In the genomic region with DNA sequence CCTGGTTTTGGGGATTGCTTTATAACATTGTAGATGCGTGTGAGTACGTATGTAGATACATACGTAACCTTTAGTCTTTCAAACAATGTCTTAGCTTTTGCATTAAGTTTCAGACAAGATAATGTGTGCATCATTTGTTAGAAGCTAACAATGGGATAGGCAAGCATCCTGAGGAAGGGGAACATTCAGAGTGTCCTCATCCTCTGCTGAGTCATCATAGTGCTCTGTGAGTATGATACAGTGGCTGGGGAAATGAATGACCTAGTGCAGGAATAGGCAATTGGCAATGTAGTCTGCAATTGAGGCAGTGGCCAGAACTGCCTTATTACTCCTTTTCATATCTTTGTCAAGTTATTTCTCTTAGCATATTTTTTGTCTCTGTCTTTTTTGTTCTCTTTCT, we compare ENCODE assay signal across 15 cellular contexts. TPM values are rescaled to one million over a fixed set of nuclear protein-coding genes. Genes with fewer than 3 reads are reported as not detected.
DNase-seq lines count a peak whose midpoint lies in the region; FAIRE-seq and TF ChIP-seq lines count a peak whose summit lies in the region.
"Had no signal": no experiment of that assay in that cellular context is flagged by ENCODE, and none has a peak within 500 bp of the region (broad histone marks: within the 10 kb centered on the region; RNA-seq: fewer than 3 reads in every experiment).

No MANE protein-coding gene starts in this region.

- H2AK5ac ChIP-seq in mesenchymal stem cell (ENCODE audit: low read length, severe bottlenecking): no peak overlapping the region

- CTCF ChIA-PET in endothelial cell of umbilical vein (lab: Charles Lee): interaction anchor here (0.8 to 2.3 kb wide), 4 partner anchors 16 to 150 kb away, joined by 3 to 9 read pairs (median 4); partner anchors contain the start of gene HERC3
- CTCF ChIA-PET in CD4-positive, alpha-beta memory T cell (lab: Charles Lee; ENCODE audit: partially characterized antibody): interaction anchor here (1.3 kb wide), 1 partner anchor 151 kb away, joined by 5 read pairs; no protein-coding TSS in a partner anchor

- H3K4me1 Mint-ChIP-seq in CD4-positive, alpha-beta memory T cell: peaks cover 0 to 3% (median under 1%) of the 10 kb centered on the region in 4 donors

- H3K4me3 Mint-ChIP-seq in CD4-positive, alpha-beta memory T cell: no peak overlapping the region
- H3K4me3 Mint-ChIP-seq: central memory CD8-positive, alpha-beta T cell; T-helper 1 cell treated with Interleukin-12 subunit alpha and Interleukin-12 subunit beta and Interleukin-4 antibody, amounts not matched to agents 30 μg/mL and 1 μg/mL, for 36 hours had no signal

- no peak overlapping the region for H4K91ac ChIP-seq in mesenchymal stem cell (ENCODE audit: low read length)

- dilution Hi-C loops in endothelial cell of umbilical vein (cut with MboI; ENCODE audit: extremely low pct_ligation_motif_present, low sequenced_read_pairs): no loop called here

- no peak overlapping the region for H3K4me2 ChIP-seq in endothelial cell of umbilical vein (ENCODE audit: insufficient read depth, low read length)
- H3K4me2 ChIP-seq in mesenchymal stem cell (ENCODE audit: low read length, poor library complexity, severe bottlenecking): no peak overlapping the region

- no peak overlapping the region for H2BK120ac ChIP-seq in mesenchymal stem cell (ENCODE audit: low read depth, low read length)

- no peak overlapping the region for H2BK15ac ChIP-seq in mesenchymal stem cell (ENCODE audit: low read depth, poor library complexity, severe bottlenecking)

- no peak for TF ChIP-seq POLR2A in endothelial cell of umbilical vein (IDR thresholded peaks at IDR 0.05; ENCODE audit: low read depth, low read length)

- no peaks in the 10 kb centered on the region for H3K27me3 Mint-ChIP-seq in CD4-positive, alpha-beta memory T cell
- H3K27me3 Mint-ChIP-seq: central memory CD8-positive, alpha-beta T cell had no signal

- H3K4me3 ChIP-seq in endothelial cell of umbilical vein (replicated peaks in 1 of 3; ENCODE audit: insufficient read depth in 1 of 3, low read depth in 1 of 3, low read length in 3 of 3) (no peak overlapping the region), mesenchymal stem cell (ENCODE audit: insufficient read depth in 1 of 2, low read depth in 1 of 2, low read length in 2 of 2) (no peak overlapping the region)
- H3K4me3 ChIP-seq in CD4-positive, alpha-beta memory T cell (ENCODE audit: low read length in 2 of 2): no peak overlapping the region
- H3K4me3 ChIP-seq: mucosa of descending colon, transverse colon had no signal

- no peaks in the 10 kb centered on the region for H3K9me1 ChIP-seq in endothelial cell of umbilical vein (replicated peaks; ENCODE audit: control insufficient read depth, extremely low read depth, insufficient read depth, low read length)

- no peak overlapping the region for H2BK12ac ChIP-seq in mesenchymal stem cell (ENCODE audit: low read length in 2 of 2)

- H3K27ac ChIP-seq in endothelial cell of umbilical vein (ENCODE audit: insufficient read depth, low read depth, low read length) (no peak overlapping the region), mesenchymal stem cell (ENCODE audit: low read length, poor library complexity, severe bottlenecking) (no peak overlapping the region)
- H3K27ac ChIP-seq in CD4-positive, alpha-beta memory T cell (ENCODE audit: low read depth, low read length): no peak overlapping the region
- H3K27ac ChIP-seq: transverse colon had no signal

- no peaks in the 10 kb centered on the region for H3K79me2 ChIP-seq in endothelial cell of umbilical vein (ENCODE audit: control insufficient read depth, insufficient read depth, low read length)

- H3K36me3 Mint-ChIP-seq in CD4-positive, alpha-beta memory T cell: peaks cover 50 to 59% of the 10 kb centered on the region in 2 donors

- H3K4ac ChIP-seq in mesenchymal stem cell (ENCODE audit: low read depth in 1 of 2, low read length in 2 of 2): no peak overlapping the region

- H3K27me3 ChIP-seq in endothelial cell of umbilical vein (ENCODE audit: control insufficient read depth in 2 of 2, insufficient read depth in 2 of 2, low read length in 2 of 2) (no peaks in the 10 kb centered on the region), mesenchymal stem cell (ENCODE audit: control insufficient read depth in 1 of 2, insufficient read depth in 1 of 2, low read length in 2 of 2) (no peaks in the 10 kb centered on the region)
- H3K27me3 ChIP-seq in CD4-positive, alpha-beta memory T cell (ENCODE audit: insufficient read depth, low read length): no peaks in the 10 kb centered on the region
- H3K27me3 ChIP-seq: transverse colon had no signal

- TF ChIP-seq CTCF in endothelial cell of umbilical vein (IDR thresholded peaks at IDR 0.05; ENCODE audit: extremely low read depth in 1 of 2, insufficient read depth in 1 of 2, low read depth in 1 of 2, low read length in 2 of 2): no peak

- intact Hi-C loops in endothelial cell of umbilical vein (cut with micrococcal nuclease): no loop called here
- intact Hi-C loops in CD4-positive, alpha-beta memory T cell (cut with micrococcal nuclease): no loop called here

- H4K8ac ChIP-seq in mesenchymal stem cell (ENCODE audit: low read length): no peak overlapping the region

- H4K20me1 ChIP-seq in endothelial cell of umbilical vein (replicated peaks; ENCODE audit: control insufficient read depth, extremely low read depth, insufficient read depth, low read length): no peaks in the 10 kb centered on the region

- POLR2A ChIA-PET in endothelial cell of umbilical vein (lab: Charles Lee): no interaction called here
- POLR2A ChIA-PET in CD4-positive, alpha-beta memory T cell (lab: Charles Lee; ENCODE audit: partially characterized antibody): no interaction called here

- H3K9me3 ChIP-seq in endothelial cell of umbilical vein (replicated peaks; ENCODE audit: control insufficient read depth, insufficient read depth, low read length) (no peaks in the 10 kb centered on the region), mesenchymal stem cell (ENCODE audit: control insufficient read depth, low read length) (no peaks in the 10 kb centered on the region)
- no peaks in the 10 kb centered on the region for H3K9me3 ChIP-seq in CD4-positive, alpha-beta memory T cell (ENCODE audit: control insufficient read depth in 1 of 2, low read length in 2 of 2)
- H3K9me3 ChIP-seq: mucosa of descending colon, transverse colon had no signal

- H3K4me1 ChIP-seq in endothelial cell of umbilical vein (ENCODE audit: control insufficient read depth, extremely low read depth, insufficient read depth, low read length) (peaks cover 7% of the 10 kb centered on the region), mesenchymal stem cell (ENCODE audit: control insufficient read depth, insufficient read depth, low read depth, low read length) (peaks cover 2% of the 10 kb centered on the region)
- no peaks in the 10 kb centered on the region for H3K4me1 ChIP-seq in CD4-positive, alpha-beta memory T cell (ENCODE audit: insufficient read depth, low read length)
- H3K4me1 ChIP-seq: transverse colon had no signal

- peak; percentile 70 for FAIRE-seq in endothelial cell of umbilical vein (lab: Jason Lieb, UNC)

- BruUV-seq in endothelial cell of umbilical vein (replicated peaks; lab: Mats Ljungman, UMichigan): no TSS peak

- H3K79me1 ChIP-seq in mesenchymal stem cell (replicated peaks; ENCODE audit: low read length, poor library complexity, severe bottlenecking): no peaks in the 10 kb centered on the region

- H3K14ac ChIP-seq in mesenchymal stem cell (ENCODE audit: low read length in 2 of 2): no peak overlapping the region

- peak overlapping the region in 3 of 7 donors; percentile 7 to 62 (median 25) for H3K27ac Mint-ChIP-seq in CD4-positive, alpha-beta memory T cell
- H3K27ac Mint-ChIP-seq: T-helper 1 cell treated with Interleukin-12 subunit alpha and Interleukin-12 subunit beta and Interleukin-4 antibody, amounts not matched to agents 30 μg/mL and 1 μg/mL, for 36 hours had no signal

- H2AFZ ChIP-seq in endothelial cell of umbilical vein (ENCODE audit: low read depth, low read length) (no peak overlapping the region), mesenchymal stem cell (ENCODE audit: low read depth, low read length) (no peak overlapping the region)

- H3K36me3 ChIP-seq in endothelial cell of umbilical vein (ENCODE audit: control insufficient read depth in 2 of 2, extremely low read depth in 1 of 2, insufficient read depth in 2 of 2, low read length in 2 of 2) (no peaks in the 10 kb centered on the region), mesenchymal stem cell (ENCODE audit: control insufficient read depth in 1 of 2, insufficient read depth in 2 of 2, low read depth in 1 of 2, low read length in 2 of 2) (peaks cover 0 to 31% of the 10 kb centered on the region in 2 experiments)
- peaks cover 26% of the 10 kb centered on the region for H3K36me3 ChIP-seq in CD4-positive, alpha-beta memory T cell (ENCODE audit: insufficient read depth, low read length)

- WGBS in mesenchymal stem cell: 100% methylated on average over 3 of the region's 3 CpGs

- H2BK5ac ChIP-seq in mesenchymal stem cell (ENCODE audit: low read depth, low read length, poor library complexity, severe bottlenecking): no peak overlapping the region

- DNase-seq in ELR (ENCODE audit: low read depth): peak; percentile 62
- peak; percentile 50 for DNase-seq in OCI-M1 (lab: John Stamatoyannopoulos, UW)
- peak; percentile 50 for DNase-seq in endothelial cell of umbilical vein (ENCODE audit: low read depth, low spot score)
- peak; percentile 50 for DNase-seq in mesenchymal stem cell
- DNase-seq in iPS-NIHi7 (ENCODE audit: extremely low spot score): no peak
- DNase-seq in activated gamma-delta T cell treated with Interleukin-2 at 50 U/mL for 16 hours: no peak
- no peak for DNase-seq in NCI-H1092 (lab: John Stamatoyannopoulos, UW)
- no peak for DNase-seq in CD4-positive, alpha-beta memory T cell
- DNase-seq: activated effector memory CD4-positive, alpha-beta T cell treated with anti-CD3 and anti-CD28 coated beads, Interleukin-2, amount 50 U/mL, for 16 hours; mucosa of descending colon; NCI-H2171 treated with DMSO at 0.1 percent for 48 hours; posterior cingulate gyrus; transverse colon had no signal

- H3K9ac ChIP-seq in endothelial cell of umbilical vein (replicated peaks; ENCODE audit: extremely low read depth, insufficient read depth, low read length) (no peak overlapping the region), mesenchymal stem cell (ENCODE audit: low read length) (no peak overlapping the region)

- H3K9me3 Mint-ChIP-seq in CD4-positive, alpha-beta memory T cell: no peaks in the 10 kb centered on the region
- H3K9me3 Mint-ChIP-seq: central memory CD8-positive, alpha-beta T cell; T-helper 1 cell treated with Interleukin-12 subunit alpha and Interleukin-12 subunit beta and Interleukin-4 antibody, amounts not matched to agents 30 μg/mL and 1 μg/mL, for 36 hours had no signal

- no peak overlapping the region for H3K23ac ChIP-seq in mesenchymal stem cell (ENCODE audit: low read length in 2 of 2)

- no peak overlapping the region for H3K18ac ChIP-seq in mesenchymal stem cell (ENCODE audit: low read depth in 1 of 2, low read length in 2 of 2)

RNA-seq across cellular contexts. Expression of gene NAP1L5, which starts 7.3 kb away (rescaled TPM):
- 6.1 and 7.6 TPM in 2 replicates for total RNA-seq in endothelial cell of umbilical vein
- 2.1 and 3.4 TPM in 2 replicates for polyA plus RNA-seq in endothelial cell of umbilical vein
- polyA plus RNA-seq in endothelial cell of umbilical vein (2011; cell fraction: cytosol; rRNA removed): 6.3 and 6.4 TPM in 2 replicates
- 1.9 and 2.8 TPM in 2 replicates for polyA plus RNA-seq in endothelial cell of umbilical vein (2011; cell fraction: nucleus; rRNA removed)
- polyA plus RNA-seq in endothelial cell of umbilical vein (2012): 8.1 and 13.9 TPM in 2 replicates
- 1.4 and 2.2 TPM in 2 replicates for polyA minus RNA-seq in endothelial cell of umbilical vein
- polyA minus RNA-seq in endothelial cell of umbilical vein (2011; cell fraction: cytosol; rRNA and poly(A)+ RNA removed): not detected
- 0.91 and 1.7 TPM in 2 replicates for polyA minus RNA-seq in endothelial cell of umbilical vein (2011; cell fraction: nucleus; rRNA and poly(A)+ RNA removed)
- polyA plus RNA-seq in mesenchymal stem cell (2013, experiment 1 of 2): 9.1 TPM
- polyA plus RNA-seq in mesenchymal stem cell (2013, experiment 2 of 2): 9.6 TPM
- 1 to 10 TPM; 1.2 to 1.6 TPM for total RNA-seq in CD4-positive, alpha-beta memory T cell
- 1 to 10 TPM; 3.4 to 3.9 TPM for polyA plus RNA-seq in CD4-positive, alpha-beta memory T cell

Comparison
In these comparisons a context has a peak if more than half of its experiments do, and no peak if none do; other contexts are left out.
1. DNase-seq: peak in ELR (single experiment), OCI-M1 (single experiment), endothelial cell of umbilical vein (single experiment) and mesenchymal stem cell (single experiment); none in iPS-NIHi7 (single experiment), activated gamma-delta T cell treated with Interleukin-2 at 50 U/mL for 16 hours (single experiment), NCI-H1092 (single experiment) and CD4-positive, alpha-beta memory T cell (0 of 5).